In the genomic region with DNA sequence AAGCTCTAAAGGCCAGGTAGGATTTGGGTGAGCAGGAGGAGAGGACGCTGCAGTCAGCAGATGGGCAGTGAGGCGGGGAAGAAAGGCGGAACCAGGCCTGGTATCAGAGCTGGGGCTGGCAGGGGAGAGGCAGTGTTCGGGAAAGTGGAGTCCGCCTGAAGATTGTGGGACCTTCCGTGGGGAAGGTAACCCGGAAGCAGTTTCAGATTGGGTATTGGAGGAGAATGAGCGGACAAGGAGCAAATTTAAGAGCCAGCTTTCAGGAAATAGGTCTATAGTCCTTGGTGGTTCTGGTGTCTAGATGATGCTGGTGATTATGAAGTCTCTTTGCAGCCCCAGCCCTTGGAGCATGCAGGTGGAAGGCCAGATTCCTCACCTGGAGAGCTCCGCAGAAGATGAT, we compare ENCODE assay signal across 24 cellular contexts.
"Had no signal": no experiment of that assay in that cellular context is flagged by ENCODE, and none has a peak within 500 bp of the region (broad histone marks: within the 10 kb centered on the region; RNA-seq: fewer than 3 reads in every experiment).

No MANE protein-coding gene starts in this region.

- H3K4me1 ChIP-seq: testis had no signal

- DNase-seq: cerebellar nuclear complex; cortex of kidney; effector memory CD8-positive, alpha-beta T cell; gastrocnemius medialis; head of caudate nucleus; left ventricle myocardium superior; lower lobe of right lung; mucosa of descending colon; naive B cell; occipital lobe; psoas muscle; right cardiac atrium; sigmoid colon; stimulated activated CD4-positive, alpha-beta T cell treated with anti-CD3 and anti-CD28 coated beads, Interleukin-4, amount 100 ng/mL, for 4 hours; stimulated activated naive CD8-positive, alpha-beta T cell treated with anti-CD3 and anti-CD28 coated beads, Interleukin-15, Interleukin-2, amounts not matched to agents 100 U/mL and 50 U/mL, for 24 hours; substantia nigra; testis; tibial artery had no signal

- H3K36me3 Mint-ChIP-seq: naive B cell; natural killer cell treated with Interleukin-12 subunit alpha and Interleukin-12 subunit beta and Interleukin-15 and Interleukin-18, amount 100 ng/mL, for 72 hours; stimulated activated memory B cell treated with anti-CD40 and anti-IgM and Interleukin-4, amounts not matched to agents 10 μg/mL and 1 μg/mL and 100 μg/mL, for 72 hours had no signal

- FAIRE-seq: urothelium cell line had no signal

- ATAC-seq: effector memory CD8-positive, alpha-beta T cell; esophagus mucosa; gastrocnemius medialis; left ventricle myocardium superior; lower lobe of right lung; mucosa of descending colon; natural killer cell treated with Interleukin-12 subunit alpha and Interleukin-12 subunit beta and Interleukin-15 and Interleukin-18, amount 100 ng/mL, for 72 hours; psoas muscle; right cardiac atrium; stimulated activated memory B cell treated with anti-CD40 and anti-IgM and Interleukin-4, amounts not matched to agents 10 μg/mL and 1 μg/mL and 100 μg/mL, for 72 hours; stimulated activated naive CD8-positive, alpha-beta T cell treated with anti-CD3 and anti-CD28 coated beads, Interleukin-15, Interleukin-2, amounts not matched to agents 100 U/mL and 50 U/mL, for 24 hours had no signal

- H3K27ac Mint-ChIP-seq: effector memory CD8-positive, alpha-beta T cell; naive B cell; stimulated activated memory B cell treated with anti-CD40 and anti-IgM and Interleukin-4, amounts not matched to agents 10 μg/mL and 1 μg/mL and 100 μg/mL, for 72 hours; type B pancreatic cell had no signal

- H3K27ac ChIP-seq: epithelial cell of prostate, gastrocnemius medialis, lower lobe of right lung, psoas muscle, sigmoid colon, testis, tibial artery had no signal

- H3K27me3 ChIP-seq: gastrocnemius medialis, sigmoid colon, testis, tibial artery had no signal

- H3K4me3 Mint-ChIP-seq: effector memory CD8-positive, alpha-beta T cell; naive B cell; natural killer cell treated with Interleukin-12 subunit alpha and Interleukin-12 subunit beta and Interleukin-15 and Interleukin-18, amount 100 ng/mL, for 72 hours; stimulated activated memory B cell treated with anti-CD40 and anti-IgM and Interleukin-4, amounts not matched to agents 10 μg/mL and 1 μg/mL and 100 μg/mL, for 72 hours; type B pancreatic cell had no signal

- H3K9me3 Mint-ChIP-seq: effector memory CD8-positive, alpha-beta T cell; natural killer cell treated with Interleukin-12 subunit alpha and Interleukin-12 subunit beta and Interleukin-15 and Interleukin-18, amount 100 ng/mL, for 72 hours; stimulated activated memory B cell treated with anti-CD40 and anti-IgM and Interleukin-4, amounts not matched to agents 10 μg/mL and 1 μg/mL and 100 μg/mL, for 72 hours had no signal

- H3K36me3 ChIP-seq: gastrocnemius medialis, lower lobe of right lung, sigmoid colon, tibial artery had no signal

- H3K4me3 ChIP-seq: gastrocnemius medialis, lower lobe of right lung, mucosa of descending colon, psoas muscle, sigmoid colon, testis, tibial artery had no signal

- H3K9me3 ChIP-seq: gastrocnemius medialis, lower lobe of right lung, mucosa of descending colon, psoas muscle, sigmoid colon, testis, tibial artery had no signal

- H3K4me1 Mint-ChIP-seq: stimulated activated memory B cell treated with anti-CD40 and anti-IgM and Interleukin-4, amounts not matched to agents 10 μg/mL and 1 μg/mL and 100 μg/mL, for 72 hours had no signal

- H3K27me3 Mint-ChIP-seq: type B pancreatic cell had no signal
